Comparison of ENCODE assay signal across 22 cellular contexts in genomic region chr7:111872411-111872810, GRCh38.
"Had no signal": no experiment of that assay in that cellular context is flagged by ENCODE, and none has a peak within 500 bp of the region (broad histone marks: within the 10 kb centered on the region; RNA-seq: fewer than 3 reads in every experiment).

No MANE protein-coding gene starts in this region.

- H3K27ac Mint-ChIP-seq: naive thymus-derived CD8-positive, alpha-beta T cell; progenitor cell of endocrine pancreas; stimulated activated effector memory CD8-positive, alpha-beta T cell treated with anti-CD3 and anti-CD28 coated beads, Interleukin-12 subunit alpha, Interleukin-12 subunit beta, amount 100 ng/mL, for 72 hours had no signal

- H3K4me3 Mint-ChIP-seq: endodermal cell; naive thymus-derived CD8-positive, alpha-beta T cell; neural crest cell; stimulated activated effector memory CD8-positive, alpha-beta T cell treated with anti-CD3 and anti-CD28 coated beads, Interleukin-12 subunit alpha, Interleukin-12 subunit beta, amount 100 ng/mL, for 72 hours had no signal

- ATAC-seq: left cardiac atrium; naive thymus-derived CD8-positive, alpha-beta T cell; right cardiac atrium; stimulated activated effector memory CD8-positive, alpha-beta T cell treated with anti-CD3 and anti-CD28 coated beads, Interleukin-12 subunit alpha, Interleukin-12 subunit beta, amount 100 ng/mL, for 72 hours; stimulated activated naive CD8-positive, alpha-beta T cell treated with anti-CD3 and anti-CD28 coated beads, Interleukin-15, Interleukin-2, amounts not matched to agents 100 U/mL and 50 U/mL, for 24 hours had no signal

- H3K4me1 Mint-ChIP-seq: naive thymus-derived CD8-positive, alpha-beta T cell; stimulated activated effector memory CD8-positive, alpha-beta T cell treated with anti-CD3 and anti-CD28 coated beads, Interleukin-12 subunit alpha, Interleukin-12 subunit beta, amount 100 ng/mL, for 72 hours had no signal

- H3K4me1 ChIP-seq: thyroid gland had no signal

- H3K4me3 ChIP-seq: coronary artery, hepatocyte, ovary, smooth muscle cell, suprapubic skin, thyroid gland, upper lobe of left lung, vagina had no signal

- H3K9me3 ChIP-seq: ovary, suprapubic skin, thyroid gland, upper lobe of left lung, vagina had no signal

- H3K36me3 Mint-ChIP-seq: stimulated activated effector memory CD8-positive, alpha-beta T cell treated with anti-CD3 and anti-CD28 coated beads, Interleukin-12 subunit alpha, Interleukin-12 subunit beta, amount 100 ng/mL, for 72 hours had no signal

- H3K27me3 ChIP-seq: hepatocyte, ovary, suprapubic skin, thyroid gland, upper lobe of left lung, vagina had no signal

- DNase-seq: effector CD4-positive, alpha-beta T cell; foreskin melanocyte; head of caudate nucleus; kidney; left cardiac atrium; naive thymus-derived CD8-positive, alpha-beta T cell; ovary; right cardiac atrium; stimulated activated CD4-positive, alpha-beta T cell treated with anti-CD3 and anti-CD28 coated beads, Interleukin-2, amount 100 ng/mL, for 48 hours; stimulated activated CD8-positive, alpha-beta memory T cell treated with anti-CD3 and anti-CD28 coated beads, Interleukin-4, amount 100 ng/mL, for 48 hours; stimulated activated naive CD8-positive, alpha-beta T cell treated with anti-CD3 and anti-CD28 coated beads, Interleukin-15, Interleukin-2, amounts not matched to agents 100 U/mL and 50 U/mL, for 24 hours; thyroid gland; upper lobe of left lung had no signal

- H3K36me3 ChIP-seq: ovary, suprapubic skin, thyroid gland, vagina had no signal

- H3K27me3 Mint-ChIP-seq: progenitor cell of endocrine pancreas had no signal

- H3K9me3 Mint-ChIP-seq: endodermal cell; naive thymus-derived CD8-positive, alpha-beta T cell; neural crest cell; stimulated activated effector memory CD8-positive, alpha-beta T cell treated with anti-CD3 and anti-CD28 coated beads, Interleukin-12 subunit alpha, Interleukin-12 subunit beta, amount 100 ng/mL, for 72 hours had no signal

- H3K27ac ChIP-seq: coronary artery, suprapubic skin, thyroid gland, vagina had no signal
